12 cellular contexts compared by ENCODE assay signal in genomic region chr9:131629827-131630205, GRCh38.
DNase-seq lines count a peak whose midpoint lies in the region; ATAC-seq and TF ChIP-seq lines count a peak whose summit lies in the region.
"Had no signal": no experiment of that assay in that cellular context is flagged by ENCODE, and none has a peak within 500 bp of the region (broad histone marks: within the 10 kb centered on the region; RNA-seq: fewer than 3 reads in every experiment).

No MANE protein-coding gene starts in this region.

- WGBS in thymus, result 95% methylated on average over 4 of the region's 4 CpGs

- peak overlapping the region in 1 of 2 donors; percentile 45 for H3K4me3 Mint-ChIP-seq in activated T-cell treated with anti-CD3 and anti-CD28 coated beads, Interleukin-2, amount 50 U/mL, for 72 hours
- H3K4me3 Mint-ChIP-seq in activated T-cell treated with anti-CD3 and anti-CD28 coated beads, Interleukin-2, amount 50 U/mL, for 4 hours, result no peak overlapping the region
- peak overlapping the region in 1 of 2 donors; percentile 33 for H3K4me3 Mint-ChIP-seq in effector memory CD8-positive, alpha-beta T cell

- intact Hi-C loops in uterus (cut with DNase I; ENCODE audit: low total_unique reads), result no loop called here

- no peaks in the 10 kb centered on the region for H3K27me3 ChIP-seq in thymus (ENCODE audit: control insufficient read depth, insufficient read depth)
- H3K27me3 ChIP-seq in uterus, result no peaks in the 10 kb centered on the region
- H3K27me3 ChIP-seq: colonic mucosa, suprapubic skin had no signal

- H3K27ac Mint-ChIP-seq in activated T-cell treated with anti-CD3 and anti-CD28 coated beads, Interleukin-2, amount 50 U/mL, for 72 hours, result peak overlapping the region; percentile 92
- H3K27ac Mint-ChIP-seq in effector memory CD8-positive, alpha-beta T cell, result peak overlapping the region; percentile 96 to 97

- H3K36me3 ChIP-seq in thymus (ENCODE audit: control insufficient read depth, insufficient read depth), result peaks cover 46% of the 10 kb centered on the region
- H3K36me3 ChIP-seq in uterus, result no peaks in the 10 kb centered on the region
- H3K36me3 ChIP-seq: colonic mucosa had no signal

- H3K27ac ChIP-seq in thymus (ENCODE audit: low read depth) (peak overlapping the region; percentile 80), uterus (no peak overlapping the region)
- H3K27ac ChIP-seq: colonic mucosa, suprapubic skin had no signal

- peak in 1 of 2 donors; percentile 28 for DNase-seq in activated T-cell treated with anti-CD3 and anti-CD28 coated beads, Interleukin-2, amount 50 U/mL, for 72 hours
- DNase-seq in activated T-cell treated with anti-CD3 and anti-CD28 coated beads, Interleukin-2, amount 50 U/mL, for 4 hours, result no peak
- no peak for DNase-seq in effector memory CD8-positive, alpha-beta T cell
- DNase-seq in left lobe of liver (ENCODE audit: low spot score) (no peak), uterus (no peak), NCI-H1105 (lab: John Stamatoyannopoulos, UW) (no peak)
- DNase-seq: colonic mucosa, NCI-H2081 had no signal

- TF ChIP-seq CTCF in uterus (IDR thresholded peaks at IDR 0.05), result no peak

- H3K4me1 Mint-ChIP-seq in activated T-cell treated with anti-CD3 and anti-CD28 coated beads, Interleukin-2, amount 50 U/mL, for 72 hours (ENCODE audit: low read depth), result peaks cover 59% of the 10 kb centered on the region
- H3K4me1 Mint-ChIP-seq in activated T-cell treated with anti-CD3 and anti-CD28 coated beads, Interleukin-2, amount 50 U/mL, for 4 hours (ENCODE audit: low read depth), result peaks cover 41% of the 10 kb centered on the region
- H3K4me1 Mint-ChIP-seq in effector memory CD8-positive, alpha-beta T cell (ENCODE audit: low read depth in 2 of 2), result peaks cover 50 to 52% of the 10 kb centered on the region in 2 donors

- H3K9me3 Mint-ChIP-seq in activated T-cell treated with anti-CD3 and anti-CD28 coated beads, Interleukin-2, amount 50 U/mL, for 72 hours, result no peaks in the 10 kb centered on the region
- H3K9me3 Mint-ChIP-seq in activated T-cell treated with anti-CD3 and anti-CD28 coated beads, Interleukin-2, amount 50 U/mL, for 4 hours, result no peaks in the 10 kb centered on the region
- no peaks in the 10 kb centered on the region for H3K9me3 Mint-ChIP-seq in effector memory CD8-positive, alpha-beta T cell

- H3K27me3 Mint-ChIP-seq in activated T-cell treated with anti-CD3 and anti-CD28 coated beads, Interleukin-2, amount 50 U/mL, for 72 hours (ENCODE audit: low read depth), result no peaks in the 10 kb centered on the region
- H3K27me3 Mint-ChIP-seq in activated T-cell treated with anti-CD3 and anti-CD28 coated beads, Interleukin-2, amount 50 U/mL, for 4 hours (ENCODE audit: low read depth), result no peaks in the 10 kb centered on the region
- no peaks in the 10 kb centered on the region for H3K27me3 Mint-ChIP-seq in effector memory CD8-positive, alpha-beta T cell

- H3K4me3 ChIP-seq in thymus (ENCODE audit: low read length), result no peak overlapping the region
- H3K4me3 ChIP-seq in uterus, result no peak overlapping the region
- H3K4me3 ChIP-seq: colonic mucosa, suprapubic skin had no signal

- no peak for TF ChIP-seq POLR2A in uterus (IDR thresholded peaks at IDR 0.05)

- peak; percentile 28 to 49 for ATAC-seq in activated T-cell treated with anti-CD3 and anti-CD28 coated beads, Interleukin-2, amount 50 U/mL, for 72 hours (replicated peaks in 1 of 2)
- ATAC-seq in activated T-cell treated with anti-CD3 and anti-CD28 coated beads, Interleukin-2, amount 50 U/mL, for 4 hours, result no peak
- ATAC-seq in HG03045 (IDR thresholded peaks at IDR 0.05; ENCODE audit: unreplicated experiment), result peak; percentile 25
- no peak for ATAC-seq in effector memory CD8-positive, alpha-beta T cell (replicated peaks)
- ATAC-seq in left lobe of liver, result no peak
- ATAC-seq: Right ventricle myocardium inferior had no signal

- H3K36me3 Mint-ChIP-seq in activated T-cell treated with anti-CD3 and anti-CD28 coated beads, Interleukin-2, amount 50 U/mL, for 72 hours (ENCODE audit: insufficient read depth in 2 of 2), result peaks cover 4 to 22% of the 10 kb centered on the region in 2 donors
- peaks cover 31% of the 10 kb centered on the region for H3K36me3 Mint-ChIP-seq in activated T-cell treated with anti-CD3 and anti-CD28 coated beads, Interleukin-2, amount 50 U/mL, for 4 hours (ENCODE audit: insufficient read depth)
- peaks cover 63% of the 10 kb centered on the region for H3K36me3 Mint-ChIP-seq in effector memory CD8-positive, alpha-beta T cell (ENCODE audit: insufficient read depth)

- no peaks in the 10 kb centered on the region for H3K9me3 ChIP-seq in thymus (ENCODE audit: control insufficient read depth)
- no peaks in the 10 kb centered on the region for H3K9me3 ChIP-seq in uterus
- H3K9me3 ChIP-seq: colonic mucosa, suprapubic skin had no signal

- H3K4me1 ChIP-seq in thymus (ENCODE audit: control insufficient read depth, insufficient read depth, low read length) (no peaks in the 10 kb centered on the region), uterus (peaks cover 0 to under 1% of the 10 kb centered on the region in 2 donors)

Comparison
In these comparisons a context has a peak if more than half of its experiments do, and no peak if none do; other contexts are left out.
1. ATAC-seq: peak in activated T-cell treated with anti-CD3 and anti-CD28 coated beads, Interleukin-2, amount 50 U/mL, for 72 hours (2 of 2) and HG03045 (single experiment); none in activated T-cell treated with anti-CD3 and anti-CD28 coated beads, Interleukin-2, amount 50 U/mL, for 4 hours (0 of 2), effector memory CD8-positive, alpha-beta T cell (single experiment) and left lobe of liver (single experiment).